ENCODE assay signal across 15 cellular contexts in the genomic region with DNA sequence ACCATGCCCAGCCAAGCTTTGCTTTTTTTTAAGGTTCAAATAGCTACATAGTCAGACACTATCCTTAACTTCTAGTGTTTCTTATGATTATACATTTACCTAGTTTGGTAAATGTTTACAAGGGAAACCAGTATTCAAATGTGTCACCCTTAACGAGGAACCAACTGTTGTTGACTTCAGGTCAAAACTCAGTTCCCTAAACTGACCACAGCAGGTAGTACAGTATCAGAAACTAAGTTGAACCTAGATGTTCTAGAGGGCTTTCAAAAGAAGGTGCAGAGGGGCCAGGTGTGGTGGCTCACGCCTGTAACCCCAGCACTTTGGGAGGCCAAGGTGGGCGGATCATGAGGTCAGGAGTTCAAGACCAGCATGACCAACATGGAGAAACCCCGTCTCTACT. TPM values are rescaled to one million over a fixed set of nuclear protein-coding genes. Genes with fewer than 3 reads are reported as not detected.
DNase-seq lines count a peak whose midpoint lies in the region; ATAC-seq, FAIRE-seq and TF ChIP-seq lines count a peak whose summit lies in the region.
"Had no signal": no experiment of that assay in that cellular context is flagged by ENCODE, and none has a peak within 500 bp of the region (broad histone marks: within the 10 kb centered on the region; RNA-seq: fewer than 3 reads in every experiment).

No MANE protein-coding gene starts in this region.

- intact Hi-C loops in kidney (cut with DNase I) = no loop called here

- H3K36me3 ChIP-seq in kidney (ENCODE audit: control insufficient read depth in 1 of 2, insufficient read depth in 2 of 2, low read length in 2 of 2) = no peaks in the 10 kb centered on the region

- H3K4me1 ChIP-seq in kidney (ENCODE audit: control insufficient read depth in 1 of 2, insufficient read depth in 1 of 2, low read depth in 1 of 2, low read length in 2 of 2) = peaks cover 2 to 3% of the 10 kb centered on the region in 2 donors

- DNase-seq in kidney (no peak), retina (no peak), anterior cingulate cortex (lab: John Stamatoyannopoulos, UW) (no peak)
- DNase-seq in activated CD4-positive, alpha-beta T cell treated with anti-CD3 and anti-CD28 coated beads for 4 hours = no peak
- DNase-seq: C1 segment of cervical spinal cord; CD4-positive, alpha-beta T cell; DMS79; H7 had no signal

- peak; percentile 11 for FAIRE-seq in kidney (lab: Jason Lieb, UNC)
- FAIRE-seq: A204.1, GM12891 had no signal

- H3K4me3 ChIP-seq in kidney (ENCODE audit: low read length in 2 of 2) = no peak overlapping the region
- H3K4me3 ChIP-seq: GM23338 had no signal

- peak; percentile 59 for ATAC-seq in GM19463 (IDR thresholded peaks at IDR 0.05; ENCODE audit: unreplicated experiment)
- ATAC-seq in HG03460 (IDR thresholded peaks at IDR 0.05; ENCODE audit: unreplicated experiment) = peak; percentile 52
- ATAC-seq in GM21390 (IDR thresholded peaks at IDR 0.05; ENCODE audit: unreplicated experiment) = no peak
- ATAC-seq: GM23338 had no signal

- no peak for TF ChIP-seq CTCF in kidney (IDR thresholded peaks at IDR 0.05; ENCODE audit: borderline replicate concordance, extremely low read depth, insufficient read depth)

- H3K27ac ChIP-seq in kidney (ENCODE audit: low read depth in 2 of 2, low read length in 2 of 2) = no peak overlapping the region
- H3K27ac ChIP-seq: HL-60 had no signal

- H3K9me3 ChIP-seq in kidney (ENCODE audit: control insufficient read depth in 1 of 2, low read length in 2 of 2) = no peaks in the 10 kb centered on the region

- no peak overlapping the region for H3K9ac ChIP-seq in kidney (ENCODE audit: low read length in 2 of 2)

RNA-seq across cellular contexts. Expression of gene GPC4, which starts 11.3 kb away (rescaled TPM):
- 70.3 TPM for total RNA-seq in kidney
- polyA plus RNA-seq in kidney (ENCODE audit: insufficient read depth, low read depth, low replicate concordance) = 19.5 TPM
- total RNA-seq: CD4-positive, alpha-beta T cell had no signal
